ENCODE assay signal across 8 cellular contexts in the genomic region with DNA sequence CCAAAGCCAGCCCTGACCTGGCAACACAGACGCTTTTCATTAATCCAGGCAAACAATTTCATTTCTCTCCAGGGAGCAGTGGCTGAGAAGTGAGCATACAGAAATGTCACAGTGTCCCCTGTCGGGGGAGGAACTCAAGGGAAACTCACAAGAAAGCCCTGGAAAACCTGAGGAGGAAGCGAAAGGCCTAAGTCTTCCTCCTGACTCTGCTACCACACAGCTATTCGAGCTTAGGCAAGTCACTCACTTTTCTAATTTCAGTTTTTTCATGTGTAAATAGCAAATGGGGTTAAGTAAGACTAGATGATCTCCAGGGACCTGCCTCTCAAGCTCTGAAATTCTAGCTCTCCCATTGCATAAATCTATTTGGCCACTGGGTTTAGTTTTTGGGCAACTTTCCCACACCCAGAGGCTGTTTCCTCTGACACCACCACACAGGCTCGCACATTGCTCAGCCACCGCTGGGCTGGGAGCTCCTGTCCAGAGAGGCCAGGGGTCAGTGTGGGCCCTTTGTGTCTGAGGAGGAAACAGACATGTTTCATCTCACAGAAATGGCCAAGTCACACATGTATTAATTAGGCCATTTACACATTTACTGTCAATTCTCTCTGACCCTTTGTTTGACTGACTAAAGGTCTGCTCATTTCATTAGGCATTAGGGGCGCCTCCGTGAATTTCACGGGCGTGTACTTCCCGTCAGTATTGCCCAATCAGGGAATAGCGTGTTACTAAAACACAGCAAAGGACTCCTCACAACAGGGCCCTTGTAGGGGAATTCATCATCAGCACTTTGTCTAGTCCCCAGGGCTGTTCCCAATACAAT. TPM values are rescaled to one million over a fixed set of nuclear protein-coding genes. Genes with fewer than 3 reads are reported as not detected.
DNase-seq lines count a peak whose midpoint lies in the region; ATAC-seq and TF ChIP-seq lines count a peak whose summit lies in the region.

No MANE protein-coding gene starts in this region.

- no peak for ATAC-seq in CD8-positive, alpha-beta T cell
- peak; percentile 72 to 82 (median 74) for ATAC-seq in heart right ventricle
- ATAC-seq in HG03520 (IDR thresholded peaks at IDR 0.05; ENCODE audit: unreplicated experiment) = no peak

- TF ChIP-seq CTCF in CD8-positive, alpha-beta T cell (IDR thresholded peaks at IDR 0.05) = no peak
- TF ChIP-seq CTCF in heart right ventricle (IDR thresholded peaks at IDR 0.05) = peak in 7 of 9 donors; percentile 15 to 42 (median 25)

- H3K4me1 ChIP-seq in CD8-positive, alpha-beta T cell (ENCODE audit: insufficient read depth, low read length) = no peaks in the 10 kb centered on the region
- H3K4me1 ChIP-seq in HUES6 (ENCODE audit: control insufficient read depth, insufficient read depth, low read length) (peaks cover 58% of the 10 kb centered on the region), adipocyte (ENCODE audit: control insufficient read depth, insufficient read depth, low read length) (peaks cover 59% of the 10 kb centered on the region), heart right ventricle (peaks cover 26 to 83% (median 66%) of the 10 kb centered on the region in 9 donors), skeletal muscle satellite cell (ENCODE audit: control insufficient read depth, insufficient read depth, low read length) (peaks cover 51% of the 10 kb centered on the region)

- no peak overlapping the region for H3K4me3 ChIP-seq in CD8-positive, alpha-beta T cell (ENCODE audit: low read depth, low read length)
- H3K4me3 ChIP-seq in HUES6 (ENCODE audit: low read depth, low read length) (no peak overlapping the region), adipocyte (ENCODE audit: low read length) (peak overlapping the region; percentile 73), heart right ventricle (no peak overlapping the region), skeletal muscle satellite cell (ENCODE audit: low read length) (peak overlapping the region; percentile 41)

- H3K27ac Mint-ChIP-seq in CD8-positive, alpha-beta T cell = peak overlapping the region; percentile 11

- H3K4me3 Mint-ChIP-seq in CD8-positive, alpha-beta T cell = no peak overlapping the region

- intact Hi-C loops in CD8-positive, alpha-beta T cell (cut with DNase I, micrococcal nuclease) = no loop called here
- intact Hi-C loops in heart right ventricle (cut with DNase I) = loop anchor here in 1 of 10 donors (10.0 kb wide), 1 partner anchor 61 kb away; no protein-coding TSS in a partner anchor

- no peak overlapping the region for H3K27ac ChIP-seq in CD8-positive, alpha-beta T cell (ENCODE audit: low read depth, low read length)
- no peak overlapping the region for H3K27ac ChIP-seq in HUES6 (ENCODE audit: low read depth, low read length)
- peak overlapping the region; percentile 10 to 91 (median 76) for H3K27ac ChIP-seq in heart right ventricle

- no peaks in the 10 kb centered on the region for H3K27me3 Mint-ChIP-seq in CD8-positive, alpha-beta T cell (ENCODE audit: low read depth)

- no peaks in the 10 kb centered on the region for H3K9me3 Mint-ChIP-seq in CD8-positive, alpha-beta T cell

- CTCF ChIA-PET in CD8-positive, alpha-beta T cell (lab: Charles Lee) = interaction anchor here (0.9 to 10.0 kb wide), 4 partner anchors 18 to 103 kb away, joined by 3 to 186 read pairs (median 4); no protein-coding TSS in a partner anchor

- DNase-seq in CD8-positive, alpha-beta T cell = no peak
- DNase-seq in adipocyte (ENCODE audit: low read depth) (peak; percentile 98), heart right ventricle (peak; percentile 74 to 83), germinal center (ENCODE audit: low spot score) (no peak), RPMI8226 (no peak)

- H3K27me3 ChIP-seq in CD8-positive, alpha-beta T cell (ENCODE audit: insufficient read depth, low read length) = no peaks in the 10 kb centered on the region
- H3K27me3 ChIP-seq in HUES6 (ENCODE audit: control insufficient read depth, insufficient read depth, low read length) = no peaks in the 10 kb centered on the region
- H3K27me3 ChIP-seq in adipocyte (replicated peaks; ENCODE audit: control insufficient read depth, insufficient read depth, low read length) = no peaks in the 10 kb centered on the region
- H3K27me3 ChIP-seq in heart right ventricle = no peaks in the 10 kb centered on the region
- H3K27me3 ChIP-seq in skeletal muscle satellite cell (ENCODE audit: control insufficient read depth, insufficient read depth, low read length) = no peaks in the 10 kb centered on the region

- no peaks in the 10 kb centered on the region for H3K9me3 ChIP-seq in CD8-positive, alpha-beta T cell (ENCODE audit: low read length)
- H3K9me3 ChIP-seq in HUES6 (ENCODE audit: control insufficient read depth, insufficient read depth, low read depth, low read length) (no peaks in the 10 kb centered on the region), adipocyte (ENCODE audit: control insufficient read depth, low read length) (no peaks in the 10 kb centered on the region), heart right ventricle (no peaks in the 10 kb centered on the region), skeletal muscle satellite cell (replicated peaks; ENCODE audit: low read length) (no peaks in the 10 kb centered on the region)

- WGBS in heart right ventricle, 2 donors = 30 to 58% methylated on average over 12 of the region's 12 CpGs

- peaks cover 85% of the 10 kb centered on the region for H3K36me3 Mint-ChIP-seq in CD8-positive, alpha-beta T cell

- peak overlapping the region; percentile 71 for H3K4me2 ChIP-seq in skeletal muscle satellite cell (ENCODE audit: low read length)

- H3K36me3 ChIP-seq in CD8-positive, alpha-beta T cell (ENCODE audit: insufficient read depth, low read length) = peaks cover 85% of the 10 kb centered on the region
- H3K36me3 ChIP-seq in HUES6 (ENCODE audit: control insufficient read depth, insufficient read depth, low read length) (peaks cover 46% of the 10 kb centered on the region), adipocyte (ENCODE audit: control insufficient read depth, insufficient read depth, low read length, severe bottlenecking) (peaks cover 59% of the 10 kb centered on the region), heart right ventricle (peaks cover 0 to 97% (median 46%) of the 10 kb centered on the region in 9 donors), skeletal muscle satellite cell (ENCODE audit: insufficient read depth, low read length) (peaks cover 71% of the 10 kb centered on the region)

- H3K4me1 Mint-ChIP-seq in CD8-positive, alpha-beta T cell (ENCODE audit: low read depth) = peaks cover 9% of the 10 kb centered on the region

- POLR2A ChIA-PET in CD8-positive, alpha-beta T cell (lab: Charles Lee) = interaction anchor here (1.4 kb wide), 1 partner anchor 62 kb away, joined by 3 read pairs; no protein-coding TSS in a partner anchor

- H3K9ac ChIP-seq in HUES6 (ENCODE audit: low read length) (peak overlapping the region; percentile 6), adipocyte (ENCODE audit: low read length) (peak overlapping the region; percentile 88), skeletal muscle satellite cell (ENCODE audit: low read depth, low read length) (peak overlapping the region; percentile 78)

RNA-seq across cellular contexts. Expression of a gene that starts 9.8 kb away (rescaled TPM):
- total RNA-seq in CD8-positive, alpha-beta T cell = 10 to 100 TPM; 39.4 to 39.8 TPM
- total RNA-seq in heart right ventricle = 10 to 100 TPM; 13.9 to 30.8 (median 23.6) TPM
- polyA plus RNA-seq in heart right ventricle = 10 to 100 TPM in 1 of 2 donors, 1 to 10 TPM in 1; 6.6 to 15.7 TPM
- total RNA-seq in skeletal muscle satellite cell (2012; rRNA removed) = 22.1 and 28.8 TPM in 2 replicates

Comparison
In these comparisons a context has a peak if more than half of its experiments do, and no peak if none do; other contexts are left out.
1. ATAC-seq: peak in heart right ventricle (8 of 8); none in CD8-positive, alpha-beta T cell (single experiment) and HG03520 (single experiment).
2. DNase-seq: peak in adipocyte (single experiment) and heart right ventricle (2 of 2); none in CD8-positive, alpha-beta T cell (0 of 7), germinal center (single experiment) and RPMI8226 (single experiment).
3. H3K27ac ChIP-seq: peak in heart right ventricle (10 of 10); none in CD8-positive, alpha-beta T cell (single experiment) and HUES6 (single experiment).
4. H3K4me3 ChIP-seq: peak in adipocyte (single experiment) and skeletal muscle satellite cell (single experiment); none in CD8-positive, alpha-beta T cell (single experiment), HUES6 (single experiment) and heart right ventricle (0 of 10).
5. H3K9ac ChIP-seq: peak in every context shown above with its lines; median percentile 88 in adipocyte; 78 in skeletal muscle satellite cell; 6 in HUES6.